8 cellular contexts compared by ENCODE assay signal in genomic region chr10:110221721-110222261, GRCh38. TPM values are rescaled to one million over a fixed set of nuclear protein-coding genes. Genes with fewer than 3 reads are reported as not detected.
DNase-seq lines count a peak whose midpoint lies in the region; ATAC-seq, FAIRE-seq and TF ChIP-seq lines count a peak whose summit lies in the region.

No MANE protein-coding gene starts in this region.

- intact Hi-C loops in left colon (cut with DNase I, micrococcal nuclease), result loop anchor here in 1 of 2 donors (10.0 kb wide), 1 partner anchor 53 kb away; no protein-coding TSS in a partner anchor

- DNase-seq in GM12892 (ENCODE audit: insufficient read length) (peak; percentile 38), NCI-H1436 treated with DMSO at 0.1 percent for 48 hours (lab: John Stamatoyannopoulos, UW) (peak; percentile 73), cerebellar cortex (ENCODE audit: low spot score) (peak; percentile 97), left colon (peak; percentile 54 to 73), epidermal melanocyte (ENCODE audit: insufficient read length, low spot score) (no peak)
- peak; percentile 70 for DNase-seq in activated CD4-positive, alpha-beta T cell treated with anti-CD3 and anti-CD28 coated beads for 1 hour
- peak; percentile 90 for DNase-seq in stimulated activated CD4-positive, alpha-beta T cell treated with anti-CD3 and anti-CD28 coated beads, Interleukin-1b, Interleukin-23, amount 100 ng/mL, for 48 hours

- FAIRE-seq in GM12892 (lab: Jason Lieb, UNC), result peak; percentile 91

- peak; percentile 42 for ATAC-seq in HG02678 (IDR thresholded peaks at IDR 0.05; ENCODE audit: unreplicated experiment)
- ATAC-seq in left colon, result peak; percentile 1

- no peak for TF ChIP-seq POLR2A in GM12892 (IDR thresholded peaks at IDR 0.05; ENCODE audit: low read depth, low read length)

RNA-seq across cellular contexts. Expression of gene MXI1, which starts 14.4 kb away (rescaled TPM):
- 16.5 TPM for polyA plus RNA-seq in GM12892 (2012; ENCODE audit: missing spikeins)
- 100 to 1,000 TPM; 134 to 154 TPM for total RNA-seq in left colon
